Comparison of ENCODE assay signal across 1 cellular context in genomic region chr3:38960042-38960622, GRCh38.
TF ChIP-seq lines count a peak whose summit lies in the region.

No MANE protein-coding gene starts in this region.

TF ChIP-seq in K562, 482 proteins besides CTCF, POLR2A, EP300 and RAD21 (continued from another document):
- TF ChIP-seq ZNF609 (CRISPR knock-in tag; IDR thresholded peaks at IDR 0.05; ENCODE audit: borderline replicate concordance) (no peak), CBX3 (IDR thresholded peaks at IDR 0.05; ENCODE audit: borderline replicate concordance in 1 of 2, low read length in 2 of 2) (no peak), ZNF121 (CRISPR knock-in tag; conservative IDR thresholded peaks at IDR 0.05) (no peak), BHLHE40 (IDR thresholded peaks at IDR 0.05; ENCODE audit: low read length) (no peak), ZNF354B (CRISPR knock-in tag; IDR thresholded peaks at IDR 0.05) (no peak)
